In genomic region chr2:238425979-238426567, GRCh38 we compare ENCODE assay signal across 8 cellular contexts. TPM values are rescaled to one million over a fixed set of nuclear protein-coding genes. Genes with fewer than 3 reads are reported as not detected.
DNase-seq lines count a peak whose midpoint lies in the region; ATAC-seq and TF ChIP-seq lines count a peak whose summit lies in the region.

No MANE protein-coding gene starts in this region.

- H3K36me3 Mint-ChIP-seq in CD4-positive, CD25-positive, alpha-beta regulatory T cell = peaks cover 18% of the 10 kb centered on the region
- H3K36me3 Mint-ChIP-seq in memory B cell (peaks cover 10% of the 10 kb centered on the region), type B pancreatic cell (peaks cover 20% of the 10 kb centered on the region)

- peaks cover 10% of the 10 kb centered on the region for H3K36me3 ChIP-seq in CD4-positive, CD25-positive, alpha-beta regulatory T cell (ENCODE audit: control insufficient read depth, insufficient read depth, low read length)

- no peak for TF ChIP-seq CTCF in type B pancreatic cell (conservative IDR thresholded peaks at IDR 0.05)

- peaks cover 30% of the 10 kb centered on the region for H3K4me1 ChIP-seq in CD4-positive, CD25-positive, alpha-beta regulatory T cell (ENCODE audit: control insufficient read depth, insufficient read depth, low read length, poor library complexity, severe bottlenecking)

- no peaks in the 10 kb centered on the region for H3K27me3 Mint-ChIP-seq in CD4-positive, CD25-positive, alpha-beta regulatory T cell
- no peaks in the 10 kb centered on the region for H3K27me3 Mint-ChIP-seq in memory B cell
- peaks cover 3% of the 10 kb centered on the region for H3K27me3 Mint-ChIP-seq in type B pancreatic cell

- H3K27ac Mint-ChIP-seq in CD4-positive, CD25-positive, alpha-beta regulatory T cell = peak overlapping the region; percentile 82 to 94 (median 90)
- H3K27ac Mint-ChIP-seq in memory B cell (peak overlapping the region; percentile 86), type B pancreatic cell (peak overlapping the region; percentile 88)

- peak overlapping the region; percentile 87 to 92 (median 92) for H3K4me3 Mint-ChIP-seq in CD4-positive, CD25-positive, alpha-beta regulatory T cell
- H3K4me3 Mint-ChIP-seq in memory B cell (peak overlapping the region; percentile 89), type B pancreatic cell (peak overlapping the region; percentile 97)

- peak overlapping the region; percentile 81 for H3K27ac ChIP-seq in CD4-positive, CD25-positive, alpha-beta regulatory T cell (ENCODE audit: insufficient read depth, low read length, poor library complexity, severe bottlenecking)

- peaks cover 0 to 3% (median 0%) of the 10 kb centered on the region in 7 donors for H3K9me3 Mint-ChIP-seq in CD4-positive, CD25-positive, alpha-beta regulatory T cell
- H3K9me3 Mint-ChIP-seq in memory B cell = no peaks in the 10 kb centered on the region
- peaks cover 6% of the 10 kb centered on the region for H3K9me3 Mint-ChIP-seq in type B pancreatic cell

- ATAC-seq in CD4-positive, CD25-positive, alpha-beta regulatory T cell (ENCODE audit: low read depth in 2 of 2) = peak in 1 of 2 donors; percentile 9
- ATAC-seq in GM19023 (IDR thresholded peaks at IDR 0.05; ENCODE audit: unreplicated experiment) (peak; percentile 7), HG03378 (IDR thresholded peaks at IDR 0.05; ENCODE audit: unreplicated experiment) (peak; percentile 32), memory B cell (ENCODE audit: low read depth) (peak; percentile 35), HG03457 (IDR thresholded peaks at IDR 0.05; ENCODE audit: unreplicated experiment) (no peak)

- H3K27me3 ChIP-seq in CD4-positive, CD25-positive, alpha-beta regulatory T cell (ENCODE audit: control insufficient read depth, insufficient read depth, low read length) = no peaks in the 10 kb centered on the region

- peaks cover 23 to 46% (median 34%) of the 10 kb centered on the region in 4 donors for H3K4me1 Mint-ChIP-seq in CD4-positive, CD25-positive, alpha-beta regulatory T cell
- H3K4me1 Mint-ChIP-seq in memory B cell (peaks cover 29% of the 10 kb centered on the region), type B pancreatic cell (ENCODE audit: unreplicated experiment) (peaks cover 25% of the 10 kb centered on the region)

- peak overlapping the region; percentile 84 for H3K4me3 ChIP-seq in CD4-positive, CD25-positive, alpha-beta regulatory T cell (ENCODE audit: low read depth, low read length)

- no peak for DNase-seq in CD4-positive, CD25-positive, alpha-beta regulatory T cell
- DNase-seq in RKO (ENCODE audit: low spot score) (peak; percentile 93), dermis blood vessel endothelial cell (peak; percentile 26), memory B cell (ENCODE audit: low spot score in 2 of 2) (no peak), type B pancreatic cell (ENCODE audit: extremely low spot score, unreplicated experiment) (no peak)

- H3K9me3 ChIP-seq in CD4-positive, CD25-positive, alpha-beta regulatory T cell (ENCODE audit: control insufficient read depth in 2 of 2, low read length in 2 of 2) = no peaks in the 10 kb centered on the region

RNA-seq across cellular contexts. Expression of gene ASB1, which starts 0.7 kb away (rescaled TPM):
- total RNA-seq in CD4-positive, CD25-positive, alpha-beta regulatory T cell = 23.0 TPM
- 10 to 100 TPM; 17.6 to 22.0 (median 20.3) TPM for polyA plus RNA-seq in CD4-positive, CD25-positive, alpha-beta regulatory T cell
- 8.5 and 24.3 TPM in 2 replicates for total RNA-seq in dermis blood vessel endothelial cell
- 22.3 and 34.4 TPM in 2 replicates for total RNA-seq in type B pancreatic cell (ENCODE audit: low replicate concordance)

Comparison
In these comparisons a context has a peak if more than half of its experiments do, and no peak if none do; other contexts are left out.
1. DNase-seq: peak in RKO (single experiment) and dermis blood vessel endothelial cell (single experiment); none in CD4-positive, CD25-positive, alpha-beta regulatory T cell (0 of 3), memory B cell (0 of 2) and type B pancreatic cell (single experiment).
2. Peak in every context shown above with its lines, with median percentiles within 50 percentile points of each other: H3K27ac Mint-ChIP-seq and H3K4me3 Mint-ChIP-seq.